8 cellular contexts compared by ENCODE assay signal in the genomic region with DNA sequence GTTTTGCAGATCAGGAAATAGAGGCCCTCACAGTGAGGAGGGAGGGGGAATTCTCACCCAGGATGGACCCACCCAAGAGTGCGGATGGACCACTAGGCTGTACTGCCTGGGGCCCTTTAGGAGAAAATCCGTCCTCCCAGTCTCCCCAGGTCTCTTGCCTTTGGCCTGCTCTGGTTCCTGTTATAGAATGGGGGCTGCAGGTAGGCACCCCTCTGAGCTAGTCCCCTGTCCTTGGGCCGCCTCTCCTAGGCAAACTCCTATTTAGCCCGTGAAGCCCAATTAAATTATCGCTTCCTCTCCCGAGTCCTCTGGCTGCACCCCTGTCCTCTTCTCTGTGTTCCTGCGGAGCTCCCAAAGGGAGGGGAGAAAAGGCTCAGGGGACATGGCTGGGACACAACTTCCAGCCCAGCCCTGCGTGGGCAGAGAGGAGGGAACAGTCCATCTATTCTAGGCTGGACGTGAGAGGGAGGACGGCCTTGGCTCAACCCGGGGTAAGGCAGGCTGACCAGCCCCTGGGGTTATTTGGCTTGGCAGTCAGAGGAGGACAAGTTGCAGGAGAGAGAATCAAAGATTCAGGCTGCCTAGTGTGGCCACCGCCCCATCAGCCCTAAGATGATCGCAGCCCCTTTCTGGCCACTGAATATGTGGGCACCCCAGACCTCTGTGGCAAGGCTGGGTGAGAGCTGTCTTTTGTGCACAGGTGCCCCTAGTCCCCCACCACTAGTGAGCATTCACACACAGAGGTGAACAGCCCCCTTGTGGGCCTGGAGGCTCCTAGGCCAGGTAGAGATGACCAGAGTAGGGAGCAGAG.
A peak's percentile ranks its signal among the peaks of the same experiment; 100 is the strongest.
DNase-seq lines count a peak whose midpoint lies in the region; ATAC-seq and TF ChIP-seq lines count a peak whose summit lies in the region.

No MANE protein-coding gene starts in this region.

- ATAC-seq in left lobe of liver: peak; percentile 55
- ATAC-seq in activated CD4-positive, CD25-positive, alpha-beta regulatory T cell treated with anti-CD3 and anti-CD28 coated beads, Interleukin-2, amount 50 U/mL, for 24 hours: no peak

- H3K4me1 ChIP-seq in KMS-11 (ENCODE audit: low read depth, poor library complexity, severe bottlenecking) (peaks cover 49% of the 10 kb centered on the region), stomach smooth muscle (ENCODE audit: control insufficient read depth, insufficient read depth, low read length) (peaks cover 87% of the 10 kb centered on the region), HAP-1 (peaks cover 53% of the 10 kb centered on the region)

- peaks cover 86% of the 10 kb centered on the region for H3K4me1 Mint-ChIP-seq in brain

- 0 out of 2 replicates have a peak overlapping the region, but pooled peaks have one; percentile 47 for H2AFZ ChIP-seq in KMS-11 (ENCODE audit: low read depth)

- DNase-seq in left lobe of liver (ENCODE audit: low spot score): peak; percentile 94
- DNase-seq in HAP-1 (ENCODE audit: low spot score in 2 of 2): no peak
- no peak for DNase-seq in MV-4-11 (lab: John Stamatoyannopoulos, UW)
- no peak for DNase-seq in A172 (ENCODE audit: low spot score)

- H3K9ac ChIP-seq in KMS-11 (peak overlapping the region; percentile 99; the same call in 1 of the 2 replicates), stomach smooth muscle (ENCODE audit: low read length in 2 of 2) (peak overlapping the region; percentile 74 to 88)

- H3K27ac ChIP-seq in KMS-11 (peak overlapping the region; percentile 99), stomach smooth muscle (ENCODE audit: low read length) (peak overlapping the region; percentile 100)

- no peaks in the 10 kb centered on the region for H3K36me3 ChIP-seq in KMS-11 (ENCODE audit: insufficient read depth)
- H3K36me3 ChIP-seq in stomach smooth muscle (ENCODE audit: control insufficient read depth in 2 of 2, insufficient read depth in 2 of 2, low read length in 2 of 2): no peaks in the 10 kb centered on the region
- peaks cover 6% of the 10 kb centered on the region; the same call in 1 of the 2 replicates for H3K36me3 ChIP-seq in HAP-1 (replicated peaks)

- H3K79me2 ChIP-seq in KMS-11 (ENCODE audit: insufficient read depth, low read depth): peaks cover 30% of the 10 kb centered on the region

- TF ChIP-seq CTCF in KMS-11 (conservative IDR thresholded peaks at IDR 0.05; ENCODE audit: low read depth, low read length) (no peak), brain (conservative IDR thresholded peaks at IDR 0.05) (no peak)

- H3K27me3 ChIP-seq in KMS-11 (ENCODE audit: insufficient read depth, low read depth) (no peaks in the 10 kb centered on the region), stomach smooth muscle (ENCODE audit: control insufficient read depth in 1 of 2, insufficient read depth in 2 of 2, low read length in 2 of 2) (no peaks in the 10 kb centered on the region), HAP-1 (ENCODE audit: low read depth) (no peaks in the 10 kb centered on the region)

- no peaks in the 10 kb centered on the region for H3K27me3 Mint-ChIP-seq in brain

- no peak overlapping the region for H3K4me3 ChIP-seq in KMS-11 (IDR thresholded peaks at IDR 0.05; ENCODE audit: insufficient read depth, low read depth, low read length)
- H3K4me3 ChIP-seq in stomach smooth muscle (ENCODE audit: low read length in 2 of 2): no peak overlapping the region
- no peak overlapping the region for H3K4me3 ChIP-seq in HAP-1

- H3K9me3 Mint-ChIP-seq in brain: peaks cover 0 to 3% (median 0%) of the 10 kb centered on the region in 5 experiments

- H3K9me3 ChIP-seq in stomach smooth muscle (ENCODE audit: control insufficient read depth in 2 of 2, low read length in 2 of 2) (no peaks in the 10 kb centered on the region), HAP-1 (no peaks in the 10 kb centered on the region)

- H3K27ac Mint-ChIP-seq in brain: peak overlapping the region; percentile 98 to 100 (median 99)

- H3K4me2 ChIP-seq in KMS-11: peak overlapping the region; percentile 74; the same call in 1 of the 2 replicates

- in situ Hi-C loops in HAP-1 (cut with MboI; ENCODE audit: low sequenced_read_pairs): no loop called here

- H3K4me3 Mint-ChIP-seq in brain: peak overlapping the region; percentile 29 to 80 (median 62)

- H4K20me1 ChIP-seq in KMS-11 (ENCODE audit: insufficient read depth): no peaks in the 10 kb centered on the region

- no peaks in the 10 kb centered on the region for H3K36me3 Mint-ChIP-seq in brain
